17 cellular contexts compared by ENCODE assay signal in genomic region chr3:133747373-133747772, GRCh38.
"Had no signal": no experiment of that assay in that cellular context is flagged by ENCODE, and none has a peak within 500 bp of the region (broad histone marks: within the 10 kb centered on the region; RNA-seq: fewer than 3 reads in every experiment).

No MANE protein-coding gene starts in this region.

- H3K4me2 ChIP-seq: neural progenitor cell had no signal

- H3K4me1 Mint-ChIP-seq: central memory CD8-positive, alpha-beta T cell; natural killer cell had no signal

- H3K4me1 ChIP-seq: foreskin keratinocyte, neural progenitor cell, tibial artery, uterus had no signal

- H2AFZ ChIP-seq: neural progenitor cell had no signal

- H3K27me3 ChIP-seq: neural progenitor cell, ovary, uterus had no signal

- H3K27me3 Mint-ChIP-seq: progenitor cell of endocrine pancreas had no signal

- DNase-seq: foreskin keratinocyte; mammary epithelial cell; natural killer cell; ovary; spleen; stimulated activated CD4-positive, alpha-beta T cell treated with anti-CD3 and anti-CD28 coated beads, Interleukin-15, amount 100 ng/mL, for 24 hours; stimulated activated CD4-positive, alpha-beta T cell treated with anti-CD3 and anti-CD28 coated beads, Interleukin-1b, Interleukin-23, amount 100 ng/mL, for 48 hours; stimulated activated naive CD4-positive, alpha-beta T cell; stomach; tibial artery; upper lobe of left lung; uterus had no signal

- H3K9me3 ChIP-seq: ovary, spleen, stomach, suprapubic skin, tibial artery, upper lobe of left lung, uterus had no signal

- H3K4me3 Mint-ChIP-seq: central memory CD8-positive, alpha-beta T cell; mesothelial cell of epicardium; natural killer cell; neural progenitor cell had no signal

- H3K36me3 ChIP-seq: neural progenitor cell, ovary, spleen, stomach, suprapubic skin, tibial artery, upper lobe of left lung, uterus had no signal

- H3K36me3 Mint-ChIP-seq: mesothelial cell of epicardium, natural killer cell, neural progenitor cell had no signal

- H3K27ac ChIP-seq: foreskin keratinocyte, neural progenitor cell, ovary, spleen, stomach, suprapubic skin, tibial artery, upper lobe of left lung, uterus had no signal

- H3K27ac Mint-ChIP-seq: mesothelial cell of epicardium, natural killer cell, neural progenitor cell, progenitor cell of endocrine pancreas had no signal

- H3K4me3 ChIP-seq: neural progenitor cell, ovary, spleen, stomach, tibial artery, upper lobe of left lung, uterus had no signal

- H3K9me3 Mint-ChIP-seq: central memory CD8-positive, alpha-beta T cell; mesothelial cell of epicardium; natural killer cell; neural progenitor cell had no signal

- H3K9ac ChIP-seq: neural progenitor cell had no signal
